ENCODE assay signal across 16 cellular contexts in genomic region chrX:139929876-139930275, GRCh38. TPM values are rescaled to one million over a fixed set of nuclear protein-coding genes. Genes with fewer than 3 reads are reported as not detected.
A peak's percentile ranks its signal among the peaks of the same experiment; 100 is the strongest.
DNase-seq lines count a peak whose midpoint lies in the region; ATAC-seq and TF ChIP-seq lines count a peak whose summit lies in the region.
"Had no signal": no experiment of that assay in that cellular context is flagged by ENCODE, and none has a peak within 500 bp of the region (broad histone marks: within the 10 kb centered on the region; RNA-seq: fewer than 3 reads in every experiment).

No MANE protein-coding gene starts in this region.

- peak overlapping the region; percentile 90; the same call in 1 of the 2 replicates for H3K9ac ChIP-seq in BLaER1
- no peak overlapping the region for H3K9ac ChIP-seq in liver (ENCODE audit: low read depth in 1 of 2, low read length in 2 of 2)

- ATAC-seq in WTC11, result no peak
- no peak for ATAC-seq in GM21390 (IDR thresholded peaks at IDR 0.05; ENCODE audit: unreplicated experiment)
- ATAC-seq in HG03565 (IDR thresholded peaks at IDR 0.05; ENCODE audit: unreplicated experiment), result no peak
- no peak for ATAC-seq in HG02885 (IDR thresholded peaks at IDR 0.05; ENCODE audit: poor library complexity, unreplicated experiment)
- ATAC-seq: stimulated activated memory B cell treated with anti-CD40 and anti-IgM and Interleukin-4, amounts not matched to agents 10 μg/mL and 1 μg/mL and 100 μg/mL, for 72 hours had no signal

- no peaks in the 10 kb centered on the region; the same call in 1 of the 2 replicates for H3K27me3 Mint-ChIP-seq in WTC11 (ENCODE audit: low read depth)
- H3K27me3 Mint-ChIP-seq: stimulated activated memory B cell treated with anti-CD40 and anti-IgM and Interleukin-4, amounts not matched to agents 10 μg/mL and 1 μg/mL and 100 μg/mL, for 72 hours had no signal

- H3K27ac ChIP-seq in BLaER1, result no peak overlapping the region
- H3K27ac ChIP-seq in HEK293 (ENCODE audit: extremely low read depth, low read depth, low read length), result no peak overlapping the region
- H3K27ac ChIP-seq in liver (ENCODE audit: low read depth in 1 of 2, low read length in 2 of 2), result no peak overlapping the region
- no peak overlapping the region for H3K27ac ChIP-seq in WERI-Rb-1

- H3K4me2 ChIP-seq in BLaER1, result peak overlapping the region; percentile 71

- H3K4me1 ChIP-seq in BLaER1 (peaks cover 18% of the 10 kb centered on the region), HEK293 (ENCODE audit: control insufficient read depth, insufficient read depth, low read length) (peaks cover 21% of the 10 kb centered on the region), liver (ENCODE audit: control insufficient read depth in 4 of 4, insufficient read depth in 4 of 4, low read length in 3 of 4) (peaks cover 1 to 18% (median 11%) of the 10 kb centered on the region in 4 donors)

- H3K4me1 Mint-ChIP-seq in WTC11, result peaks cover 43% of the 10 kb centered on the region

- CTCF ChIA-PET in HEK293 (lab: Yijun Ruan, JAX) (interaction anchor here (0.6 to 0.9 kb wide), 4 partner anchors 68 to 1349 kb away, joined by 3 to 5 read pairs (median 4); no protein-coding TSS in a partner anchor), WTC11 (lab: Charles Lee) (no interaction called here)

- no peaks in the 10 kb centered on the region for H3K9me3 Mint-ChIP-seq in WTC11
- H3K9me3 Mint-ChIP-seq: stimulated activated memory B cell treated with anti-CD40 and anti-IgM and Interleukin-4, amounts not matched to agents 10 μg/mL and 1 μg/mL and 100 μg/mL, for 72 hours had no signal

- TF ChIP-seq CTCF in HEK293 (tag by site-specific recombination; IDR thresholded peaks at IDR 0.05), result no peak
- TF ChIP-seq CTCF in WTC11 (IDR thresholded peaks at IDR 0.05), result no peak
- no peak for TF ChIP-seq CTCF in liver (IDR thresholded peaks at IDR 0.05; ENCODE audit: low read depth, low read length, missing input control)
- TF ChIP-seq CTCF in WERI-Rb-1 (IDR thresholded peaks at IDR 0.05; ENCODE audit: low read depth, low read length), result no peak

- H3K27ac Mint-ChIP-seq in WTC11, result no peak overlapping the region
- H3K27ac Mint-ChIP-seq: stimulated activated memory B cell treated with anti-CD40 and anti-IgM and Interleukin-4, amounts not matched to agents 10 μg/mL and 1 μg/mL and 100 μg/mL, for 72 hours had no signal

- TF ChIP-seq RAD21 in liver (IDR thresholded peaks at IDR 0.05), result no peak

- POLR2A ChIA-PET in HEK293 (lab: Yijun Ruan, JAX), result interaction anchor here (0.6 kb wide), 1 partner anchor 42 kb away, joined by 5 read pairs; no protein-coding TSS in a partner anchor
- POLR2A ChIA-PET in WTC11 (lab: Charles Lee), result no interaction called here

- H3K9me3 ChIP-seq in BLaER1 (peaks cover 7% of the 10 kb centered on the region; the same call in 1 of the 2 replicates), HEK293 (ENCODE audit: control insufficient read depth, insufficient read depth, low read depth, low read length) (no peaks in the 10 kb centered on the region), liver (ENCODE audit: control insufficient read depth in 4 of 4, low read length in 3 of 4) (no peaks in the 10 kb centered on the region), WERI-Rb-1 (ENCODE audit: severe bottlenecking) (no peaks in the 10 kb centered on the region)

- 28% methylated on average over 5 of the region's 5 CpGs for WGBS in liver

- peak overlapping the region; percentile 71 for H3K4me3 Mint-ChIP-seq in WTC11

- peaks cover 62% of the 10 kb centered on the region for H4K20me1 ChIP-seq in BLaER1

- H3K27me3 ChIP-seq in BLaER1, result peaks cover 64% of the 10 kb centered on the region
- no peaks in the 10 kb centered on the region for H3K27me3 ChIP-seq in liver (ENCODE audit: control insufficient read depth in 4 of 4, insufficient read depth in 4 of 4, low read length in 3 of 4)
- peaks cover 21% of the 10 kb centered on the region for H3K27me3 ChIP-seq in WERI-Rb-1 (ENCODE audit: insufficient read depth, low read depth, severe bottlenecking)

- no peak for DNase-seq in WTC11 (ENCODE audit: low spot score)
- no peak for DNase-seq in WERI-Rb-1
- DNase-seq: activated CD4-positive, alpha-beta T cell treated with anti-CD3 and anti-CD28 coated beads for 1 hour; activated gamma-delta T cell treated with Interleukin-2 at 50 U/mL for 16 hours; NCI-H446 treated with DMSO at 0.1 percent for 48 hours; SHP77; stimulated activated CD4-positive, alpha-beta T cell treated with anti-CD3 and anti-CD28 coated beads, Interleukin-1b, Interleukin-23, amount 100 ng/mL, for 48 hours had no signal

- H3K36me3 Mint-ChIP-seq in WTC11, result no peaks in the 10 kb centered on the region
- H3K36me3 Mint-ChIP-seq: stimulated activated memory B cell treated with anti-CD40 and anti-IgM and Interleukin-4, amounts not matched to agents 10 μg/mL and 1 μg/mL and 100 μg/mL, for 72 hours had no signal

- H3K36me3 ChIP-seq in BLaER1 (no peaks in the 10 kb centered on the region), HEK293 (ENCODE audit: control insufficient read depth in 2 of 2, insufficient read depth in 1 of 2, low read length in 2 of 2) (no peaks in the 10 kb centered on the region), liver (ENCODE audit: control insufficient read depth in 4 of 4, insufficient read depth in 3 of 4, low read depth in 1 of 4, low read length in 3 of 4) (no peaks in the 10 kb centered on the region), WERI-Rb-1 (no peaks in the 10 kb centered on the region)

- H3K4me3 ChIP-seq in BLaER1, result peak overlapping the region; percentile 78; the same call in 1 of the 2 replicates
- H3K4me3 ChIP-seq in HEK293 (ENCODE audit: low read depth, low read length), result no peak overlapping the region
- H3K4me3 ChIP-seq in liver (ENCODE audit: low read depth in 1 of 3, low read length in 3 of 3), result peak overlapping the region in 2 of 3 donors; percentile 78 to 89
- H3K4me3 ChIP-seq in WERI-Rb-1 (ENCODE audit: low read depth, low read length), result no peak overlapping the region

TF ChIP-seq in HEK293, 187 proteins besides CTCF, POLR2A, EP300 and RAD21:
- TF ChIP-seq ZBTB49 (tag by site-specific recombination; IDR thresholded peaks at IDR 0.05; ENCODE audit: low read depth), result no peak
- peak; percentile 45; the same call in 1 of the 2 replicates for TF ChIP-seq ZBTB48 (tag by site-specific recombination; IDR thresholded peaks at IDR 0.05)

TF ChIP-seq in WTC11, 78 proteins besides CTCF, POLR2A, EP300 and RAD21:
- TF ChIP-seq IRF1 (CRISPR knock-in tag; IDR thresholded peaks at IDR 0.05), result no peak
- no peak for TF ChIP-seq SP1 (CRISPR knock-in tag; conservative IDR thresholded peaks at IDR 0.05)

TF ChIP-seq in liver, 16 proteins besides CTCF, POLR2A, EP300 and RAD21:
- TF ChIP-seq HNF4A (conservative IDR thresholded peaks at IDR 0.05), result peak; percentile 9 to 46
- TF ChIP-seq YY1 (IDR thresholded peaks at IDR 0.05), result no peak
TF ChIP-seq in liver: peak in this region for 1.

RNA-seq across cellular contexts. Expression of gene ATP11C, which starts 3.0 kb away (rescaled TPM):
- 33.6 to 41.0 TPM (median 38.6 TPM) in 3 replicates for total RNA-seq in WTC11 (2021)
- total RNA-seq in liver, result 10 to 100 TPM; 16.0 to 52.1 TPM
- polyA plus RNA-seq in liver, result 10 to 100 TPM; 11.8 to 21.8 TPM

RNA-seq across cellular contexts. Expression of gene CXorf66, which starts 35.4 kb away (rescaled TPM):
- total RNA-seq in WTC11 (2021) (not detected in 3 replicates), liver (under 1 TPM in 1 of 2 donors, not detected in 1; 0.08 TPM)
- polyA plus RNA-seq in liver, result under 1 TPM in 1 of 2 donors, not detected in 1; 0.28 TPM
- total RNA-seq: chondrocyte, H4 had no signal

Comparison
In these comparisons a context has a peak if more than half of its experiments do, and no peak if none do; other contexts are left out.
1. H3K4me3 ChIP-seq: peak in BLaER1 (single experiment) and liver (2 of 3); none in HEK293 (single experiment) and WERI-Rb-1 (single experiment).